In genomic region chr1:153921803-153922075, GRCh38 we compare ENCODE assay signal across 8 cellular contexts. TPM values are rescaled to one million over a fixed set of nuclear protein-coding genes. Genes with fewer than 3 reads are reported as not detected.
DNase-seq lines count a peak whose midpoint lies in the region; ATAC-seq and TF ChIP-seq lines count a peak whose summit lies in the region.

No MANE protein-coding gene starts in this region.

- CTCF ChIA-PET in activated CD8-positive, alpha-beta T cell treated with anti-CD3 and anti-CD28 coated beads, Interleukin-2, amount 10 ng/mL, durations not matched to agents 7 days and 5 days (lab: Charles Lee) = interaction anchor here (0.7 to 7.2 kb wide), 13 partner anchors 10 to 148 kb away, joined by 3 to 70 read pairs (median 7); partner anchors contain the start of genes CREB3L4, DENND4B and RAB13

- H3K36me3 Mint-ChIP-seq in activated CD8-positive, alpha-beta T cell treated with anti-CD3 and anti-CD28 coated beads, Interleukin-2, amount 10 ng/mL, durations not matched to agents 7 days and 5 days (ENCODE audit: low read depth) = peaks cover 28% of the 10 kb centered on the region
- H3K36me3 Mint-ChIP-seq in glutamatergic neuron (ENCODE audit: unreplicated experiment) = no peaks in the 10 kb centered on the region

- intact Hi-C loops in sigmoid colon (cut with DNase I) = loop anchor here (2.0 to 5.0 kb wide), 5 partner anchors 36 to 129 kb away; partner anchors contain the start of genes CRTC2 and RPS27

- no peaks in the 10 kb centered on the region for H3K36me3 ChIP-seq in sigmoid colon

- peaks cover 42% of the 10 kb centered on the region for H3K4me1 Mint-ChIP-seq in activated CD8-positive, alpha-beta T cell treated with anti-CD3 and anti-CD28 coated beads, Interleukin-2, amount 10 ng/mL, durations not matched to agents 7 days and 5 days (ENCODE audit: low read depth)
- peaks cover 23% of the 10 kb centered on the region for H3K4me1 Mint-ChIP-seq in glutamatergic neuron (ENCODE audit: low read depth, unreplicated experiment)

- peak overlapping the region; percentile 82 for H3K4me3 Mint-ChIP-seq in activated CD8-positive, alpha-beta T cell treated with anti-CD3 and anti-CD28 coated beads, Interleukin-2, amount 10 ng/mL, durations not matched to agents 7 days and 5 days
- H3K4me3 Mint-ChIP-seq in glutamatergic neuron (ENCODE audit: unreplicated experiment) = peak overlapping the region; percentile 94

- no peaks in the 10 kb centered on the region for H3K9me3 ChIP-seq in sigmoid colon

- TF ChIP-seq CTCF in glutamatergic neuron (IDR thresholded peaks at IDR 0.05; ENCODE audit: partially characterized antibody, unreplicated experiment) (no peak), sigmoid colon (IDR thresholded peaks at IDR 0.05) (no peak)

- no peaks in the 10 kb centered on the region for H3K27me3 ChIP-seq in sigmoid colon

- H3K27me3 Mint-ChIP-seq in activated CD8-positive, alpha-beta T cell treated with anti-CD3 and anti-CD28 coated beads, Interleukin-2, amount 10 ng/mL, durations not matched to agents 7 days and 5 days (ENCODE audit: low read depth) = no peaks in the 10 kb centered on the region
- H3K27me3 Mint-ChIP-seq in glutamatergic neuron (ENCODE audit: unreplicated experiment) = peaks cover 10% of the 10 kb centered on the region

- peak overlapping the region; percentile 86 to 98 (median 94) for H3K27ac ChIP-seq in sigmoid colon

- 1 to 2% methylated on average over 10 of the region's 10 CpGs for WGBS in sigmoid colon, 2 donors

- DNase-seq in stimulated activated naive CD4-positive, alpha-beta T cell treated with Interleukin-2 at 50 U/mL for 16 hours (lab: John Stamatoyannopoulos, UW) = peak; percentile 24
- DNase-seq in stimulated activated naive CD4-positive, alpha-beta T cell (lab: John Stamatoyannopoulos, UW) = no peak
- DNase-seq in activated CD8-positive, alpha-beta T cell treated with anti-CD3 and anti-CD28 coated beads, Interleukin-2, amount 10 ng/mL, durations not matched to agents 7 days and 5 days = no peak
- no peak for DNase-seq in glutamatergic neuron
- DNase-seq in sigmoid colon = no peak
- no peak for DNase-seq in COLO829 (ENCODE audit: low spot score)

- no peak for ATAC-seq in activated CD8-positive, alpha-beta T cell treated with anti-CD3 and anti-CD28 coated beads, Interleukin-2, amount 10 ng/mL, durations not matched to agents 7 days and 5 days
- ATAC-seq in HG02763 (IDR thresholded peaks at IDR 0.05; ENCODE audit: unreplicated experiment) = no peak
- no peak for ATAC-seq in HG03039 (IDR thresholded peaks at IDR 0.05; ENCODE audit: unreplicated experiment)

- no peak for TF ChIP-seq EP300 in sigmoid colon (IDR thresholded peaks at IDR 0.05)

- peaks cover 0 to 61% (median 45%) of the 10 kb centered on the region in 4 donors for H3K4me1 ChIP-seq in sigmoid colon

- POLR2A ChIA-PET in activated CD8-positive, alpha-beta T cell treated with anti-CD3 and anti-CD28 coated beads, Interleukin-2, amount 10 ng/mL, durations not matched to agents 7 days and 5 days (lab: Charles Lee) = interaction anchor here (1.1 to 3.7 kb wide), 8 partner anchors 23 to 116 kb away, joined by 3 to 71 read pairs (median 5); partner anchors contain the start of genes CREB3L4, CRTC2, DENND4B and JTB

- H3K4me3 ChIP-seq in sigmoid colon = peak overlapping the region; percentile 75 to 99 (median 89)

- peak overlapping the region; percentile 96 for H3K27ac Mint-ChIP-seq in activated CD8-positive, alpha-beta T cell treated with anti-CD3 and anti-CD28 coated beads, Interleukin-2, amount 10 ng/mL, durations not matched to agents 7 days and 5 days
- H3K27ac Mint-ChIP-seq in glutamatergic neuron (ENCODE audit: unreplicated experiment) = peak overlapping the region; percentile 86

- no peaks in the 10 kb centered on the region for H3K9me3 Mint-ChIP-seq in activated CD8-positive, alpha-beta T cell treated with anti-CD3 and anti-CD28 coated beads, Interleukin-2, amount 10 ng/mL, durations not matched to agents 7 days and 5 days (ENCODE audit: insufficient read depth)
- H3K9me3 Mint-ChIP-seq in glutamatergic neuron (ENCODE audit: unreplicated experiment) = peaks cover 22% of the 10 kb centered on the region

- TF ChIP-seq POLR2A in sigmoid colon (IDR thresholded peaks at IDR 0.05) = no peak

RNA-seq across cellular contexts. Expression of gene GATAD2B, which starts 1.0 kb away (rescaled TPM):
- total RNA-seq in activated CD8-positive, alpha-beta T cell treated with anti-CD3 and anti-CD28 coated beads, Interleukin-2, amount 10 ng/mL, durations not matched to agents 7 days and 5 days = 10 to 100 TPM; 70.2 to 71.7 TPM
- total RNA-seq in glutamatergic neuron (ENCODE audit: unreplicated experiment) = 57.6 TPM
- total RNA-seq in sigmoid colon = 10 to 100 TPM; 16.4 to 37.4 (median 19.8) TPM
- 1 to 10 TPM; 1.8 to 7.9 (median 3.9) TPM for polyA plus RNA-seq in sigmoid colon

RNA-seq across cellular contexts. Expression of gene DENND4B, which starts 24.8 kb away (rescaled TPM):
- 100 to 1,000 TPM; 140 to 143 TPM for total RNA-seq in activated CD8-positive, alpha-beta T cell treated with anti-CD3 and anti-CD28 coated beads, Interleukin-2, amount 10 ng/mL, durations not matched to agents 7 days and 5 days
- total RNA-seq in glutamatergic neuron (ENCODE audit: unreplicated experiment) = 72.9 TPM
- 10 to 100 TPM; 17.9 to 34.9 (median 23.1) TPM for total RNA-seq in sigmoid colon
- polyA plus RNA-seq in sigmoid colon = 10 to 100 TPM in 1 of 3 donors, 1 to 10 TPM in 2; 4.9 to 41.6 (median 9.0) TPM

RNA-seq across cellular contexts. Expression of gene CRTC2, which starts 36.7 kb away (rescaled TPM):
- total RNA-seq in activated CD8-positive, alpha-beta T cell treated with anti-CD3 and anti-CD28 coated beads, Interleukin-2, amount 10 ng/mL, durations not matched to agents 7 days and 5 days = 100 to 1,000 TPM in 1 of 2 experiments, 10 to 100 TPM in 1; 85.1 to 104 TPM
- total RNA-seq in glutamatergic neuron (ENCODE audit: unreplicated experiment) = 47.3 TPM
- total RNA-seq in sigmoid colon = 10 to 100 TPM; 13.7 to 23.3 (median 15.0) TPM
- polyA plus RNA-seq in sigmoid colon = 10 to 100 TPM; 17.8 to 32.9 (median 18.6) TPM

RNA-seq across cellular contexts. Expression of gene SLC39A1, which starts 41.6 kb away (rescaled TPM):
- 10 to 100 TPM; 35.7 to 36.5 TPM for total RNA-seq in activated CD8-positive, alpha-beta T cell treated with anti-CD3 and anti-CD28 coated beads, Interleukin-2, amount 10 ng/mL, durations not matched to agents 7 days and 5 days
- 28.1 TPM for total RNA-seq in glutamatergic neuron (ENCODE audit: unreplicated experiment)
- 10 to 100 TPM; 50.7 to 80.3 (median 76.1) TPM for total RNA-seq in sigmoid colon
- polyA plus RNA-seq in sigmoid colon = 10 to 100 TPM; 25.7 to 97.5 (median 28.8) TPM

RNA-seq across cellular contexts. Expression of gene CREB3L4, which starts 46.0 kb away (rescaled TPM):
- 1 to 10 TPM; 5.7 to 9.0 TPM for total RNA-seq in activated CD8-positive, alpha-beta T cell treated with anti-CD3 and anti-CD28 coated beads, Interleukin-2, amount 10 ng/mL, durations not matched to agents 7 days and 5 days
- total RNA-seq in glutamatergic neuron (ENCODE audit: unreplicated experiment) = 14.3 TPM
- total RNA-seq in sigmoid colon = 10 to 100 TPM in 2 of 4 donors, 1 to 10 TPM in 2; 7.9 to 13.8 (median 10.2) TPM
- 10 to 100 TPM in 2 of 3 donors, 1 to 10 TPM in 1; 7.9 to 18.0 (median 16.8) TPM for polyA plus RNA-seq in sigmoid colon
